In the genomic region with DNA sequence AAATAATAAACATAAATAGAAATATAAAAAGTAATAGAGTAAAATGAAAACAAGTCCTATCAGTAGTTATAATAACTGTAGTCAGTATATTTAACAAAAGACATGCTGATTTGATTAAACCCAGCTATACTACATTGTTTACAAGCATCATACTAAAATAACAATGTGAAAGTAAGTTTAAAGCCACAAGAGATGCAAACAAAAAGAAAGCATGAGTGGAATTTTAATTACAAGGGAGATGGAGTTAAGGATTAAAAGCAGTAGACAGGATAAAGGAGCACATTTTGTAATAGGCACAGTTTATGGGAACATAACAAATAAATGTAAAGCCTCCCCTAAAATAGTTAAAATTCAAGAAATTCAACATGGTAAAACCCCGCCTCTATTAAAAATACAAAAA, we compare ENCODE assay signal across 22 cellular contexts. TPM values are rescaled to one million over a fixed set of nuclear protein-coding genes. Genes with fewer than 3 reads are reported as not detected.
DNase-seq lines count a peak whose midpoint lies in the region; ATAC-seq, FAIRE-seq and TF ChIP-seq lines count a peak whose summit lies in the region.
"Had no signal": no experiment of that assay in that cellular context is flagged by ENCODE, and none has a peak within 500 bp of the region (broad histone marks: within the 10 kb centered on the region; RNA-seq: fewer than 3 reads in every experiment).

No MANE protein-coding gene starts in this region.

- TF ChIP-seq CTCF in Panc1 (IDR thresholded peaks at IDR 0.05) (no peak), tibial artery (IDR thresholded peaks at IDR 0.05) (no peak)

- POLR2A ChIA-PET in Panc1 (lab: Charles Lee), result no interaction called here

- ATAC-seq in Panc1, result no peak
- ATAC-seq: A549, lower lobe of right lung had no signal

- CTCF ChIA-PET in Panc1 (lab: Charles Lee), result no interaction called here

- no peak overlapping the region for H3K27ac ChIP-seq in Panc1 (ENCODE audit: low read length)
- no peak overlapping the region for H3K27ac ChIP-seq in tibial artery
- no peak overlapping the region for H3K27ac ChIP-seq in substantia nigra (ENCODE audit: low read depth, low read length, poor library complexity, severe bottlenecking)
- H3K27ac ChIP-seq: A549, colonic mucosa, lower lobe of right lung, upper lobe of left lung had no signal

- FAIRE-seq in A204.1 (lab: Jason Lieb, UNC), result peak; percentile 32
- FAIRE-seq: A549 had no signal

- H3K4me1 ChIP-seq in Panc1 (ENCODE audit: control insufficient read depth, insufficient read depth, low read length), result no peaks in the 10 kb centered on the region
- H3K4me1 ChIP-seq in tibial artery, result no peaks in the 10 kb centered on the region
- H3K4me1 ChIP-seq: A549, colonic mucosa, lower lobe of right lung, upper lobe of left lung had no signal

- no peaks in the 10 kb centered on the region for H3K9me3 ChIP-seq in Panc1 (ENCODE audit: control insufficient read depth, insufficient read depth, low read depth, low read length)
- H3K9me3 ChIP-seq in tibial artery, result no peaks in the 10 kb centered on the region
- H3K9me3 ChIP-seq: A549, colonic mucosa, lower lobe of right lung, SJSA1, upper lobe of left lung had no signal

- in situ Hi-C loops in Panc1 (cut with HindIII; ENCODE audit: low pct_unique_long_range_greater_than_20kb, low sequenced_read_pairs), result no loop called here

- intact Hi-C loops in Panc1 (cut with micrococcal nuclease; ENCODE audit: unreplicated experiment) (no loop called here), tibial artery (cut with DNase I; ENCODE audit: low total_unique reads) (no loop called here)

- H3K27me3 ChIP-seq in Panc1 (ENCODE audit: control insufficient read depth, insufficient read depth, low read length) (no peaks in the 10 kb centered on the region), tibial artery (no peaks in the 10 kb centered on the region)
- H3K27me3 ChIP-seq: colonic mucosa, SJSA1, upper lobe of left lung had no signal

- H3K36me3 ChIP-seq in Panc1 (ENCODE audit: control insufficient read depth, insufficient read depth, low read length), result peaks cover 22% of the 10 kb centered on the region
- peaks cover 8 to 19% (median 17%) of the 10 kb centered on the region in 3 donors for H3K36me3 ChIP-seq in tibial artery
- H3K36me3 ChIP-seq: colonic mucosa had no signal

- TSS peak; percentile 33 for BruUV-seq in Panc1 (replicated peaks; lab: Mats Ljungman, UMichigan)

- H3K4me3 ChIP-seq in Panc1 (ENCODE audit: low read depth in 2 of 2, low read length in 2 of 2) (no peak overlapping the region), tibial artery (no peak overlapping the region)
- H3K4me3 ChIP-seq: A549, colonic mucosa, lower lobe of right lung, SJSA1, upper lobe of left lung had no signal

- DNase-seq in EH (ENCODE audit: low read depth), result peak; percentile 73
- no peak for DNase-seq in Panc1 (ENCODE audit: low read depth, low spot score)
- DNase-seq in fibroblast of peridontal ligament (ENCODE audit: extremely low read depth), result peak; percentile 81
- DNase-seq in tibial artery, result no peak
- DNase-seq in H4 (ENCODE audit: low spot score), result no peak
- DNase-seq in OCI-M2 (lab: John Stamatoyannopoulos, UW; ENCODE audit: unreplicated experiment), result no peak
- no peak for DNase-seq in substantia nigra (lab: John Stamatoyannopoulos, UW)
- DNase-seq: amniotic stem cell; CD4-positive, alpha-beta T cell; colonic mucosa; endodermal cell; H7; lower lobe of right lung; NCI-H1048; NCI-H187 treated with DMSO at 0.1 percent for 48 hours; NCI-H526; posterior cingulate gyrus; stimulated activated CD8-positive, alpha-beta memory T cell treated with anti-CD3 and anti-CD28 coated beads, Interleukin-4, amount 100 ng/mL, for 48 hours; upper lobe of left lung had no signal

RNA-seq across cellular contexts. Expression of a gene that starts 41.5 kb away (rescaled TPM):
- 58.7 TPM for total RNA-seq in Panc1 (2021; ENCODE audit: unreplicated experiment)
- polyA plus RNA-seq in Panc1 (2012; ENCODE audit: insufficient read length), result 25.7 TPM
- 42.7 and 63.4 TPM in 2 replicates for total RNA-seq in H4 (2014; rRNA removed; shearing (Covaris generic))

Comparison
In these comparisons a context has a peak if more than half of its experiments do, and no peak if none do; other contexts are left out.
1. DNase-seq: peak in EH (single experiment) and fibroblast of peridontal ligament (single experiment); none in Panc1 (single experiment), tibial artery (0 of 2), H4 (single experiment), OCI-M2 (single experiment) and substantia nigra (0 of 49).